Comparison of ENCODE assay signal across 10 cellular contexts in genomic region chr3:29065211-29065785, GRCh38.
DNase-seq lines count a peak whose midpoint lies in the region; ATAC-seq, FAIRE-seq and TF ChIP-seq lines count a peak whose summit lies in the region.
"Had no signal": no experiment of that assay in that cellular context is flagged by ENCODE, and none has a peak within 500 bp of the region (broad histone marks: within the 10 kb centered on the region; RNA-seq: fewer than 3 reads in every experiment).

No MANE protein-coding gene starts in this region.

- H3K27me3 Mint-ChIP-seq in CD14-positive monocyte (ENCODE audit: low read depth in 3 of 3), result peaks cover 0 to 1% (median 0%) of the 10 kb centered on the region in 3 donors
- H3K27me3 Mint-ChIP-seq: CD4-positive, CD25-positive, alpha-beta regulatory T cell had no signal

- FAIRE-seq in A549 (lab: Jason Lieb, UNC), result no peak

- peak; percentile 40 to 95 for DNase-seq in A549 (ENCODE audit: low read depth in 1 of 2, low spot score in 1 of 2)
- DNase-seq in M059J (ENCODE audit: low read depth), result peak; percentile 98
- peak in 6 of 7 donors; percentile 15 to 67 (median 60) for DNase-seq in adrenal gland
- peak; percentile 51 for DNase-seq in left ventricle myocardium superior
- DNase-seq in gastrocnemius medialis, result peak; percentile 21 to 47
- DNase-seq in CD14-positive monocyte (ENCODE audit: low spot score), result no peak
- DNase-seq in NK-92 treated with Interleukin-12 subunit alpha and Interleukin-12 subunit beta, amount 100 ng/mL, for 24 hours (lab: John Stamatoyannopoulos, UW), result no peak
- no peak for DNase-seq in NAMALWA (ENCODE audit: low spot score)
- DNase-seq: CD4-positive, CD25-positive, alpha-beta regulatory T cell had no signal

- in situ Hi-C loops in gastrocnemius medialis (cut with MboI; ENCODE audit: low sequenced_read_pairs in 4 of 4), result no loop called here

- TF ChIP-seq POLR2A in A549 (IDR thresholded peaks at IDR 0.05; ENCODE audit: low read length), result no peak
- TF ChIP-seq POLR2A in adrenal gland (IDR thresholded peaks at IDR 0.05), result no peak
- TF ChIP-seq POLR2A in gastrocnemius medialis (IDR thresholded peaks at IDR 0.05), result no peak

- H3K27me3 ChIP-seq in adrenal gland (no peaks in the 10 kb centered on the region), gastrocnemius medialis (no peaks in the 10 kb centered on the region)

- TF ChIP-seq RAD21 in A549 (conservative IDR thresholded peaks at IDR 0.05 in 1 of 2, IDR thresholded peaks at IDR 0.05 in 1 of 2), result no peak

- intact Hi-C loops in adrenal gland (cut with DNase I) (no loop called here), left ventricle myocardium superior (cut with micrococcal nuclease) (no loop called here), gastrocnemius medialis (cut with DNase I; ENCODE audit: low total_unique reads) (no loop called here), CD14-positive monocyte (cut with micrococcal nuclease) (no loop called here)

- H3K27ac Mint-ChIP-seq in CD14-positive monocyte, result no peak overlapping the region
- H3K27ac Mint-ChIP-seq: CD4-positive, CD25-positive, alpha-beta regulatory T cell had no signal

- WGBS in A549 (ENCODE audit: missing lambda C conversion rate), result 3% methylated on average over 2 of the region's 2 CpGs
- 39 to 55% (median 49%) methylated on average over 2 of the region's 2 CpGs for WGBS in adrenal gland, 4 donors

- peak overlapping the region; percentile 46 for H3K4me2 ChIP-seq in A549

- no peaks in the 10 kb centered on the region for H3K4me1 Mint-ChIP-seq in CD14-positive monocyte
- H3K4me1 Mint-ChIP-seq: CD4-positive, CD25-positive, alpha-beta regulatory T cell had no signal

- CTCF ChIA-PET in A549 (lab: Yijun Ruan, JAX), result interaction anchor here (1.0 kb wide), 1 partner anchor 28 kb away, joined by 3 read pairs; no protein-coding TSS in a partner anchor

- H3K4me3 Mint-ChIP-seq in CD14-positive monocyte, result no peak overlapping the region
- H3K4me3 Mint-ChIP-seq: CD4-positive, CD25-positive, alpha-beta regulatory T cell had no signal

- H3K9me3 ChIP-seq in A549 (no peaks in the 10 kb centered on the region), adrenal gland (replicated peaks in 1 of 3) (no peaks in the 10 kb centered on the region), gastrocnemius medialis (no peaks in the 10 kb centered on the region)

- no peak overlapping the region for H3K27ac ChIP-seq in A549
- no peak overlapping the region for H3K27ac ChIP-seq in adrenal gland
- peak overlapping the region in 2 of 4 donors; percentile 17 to 44 for H3K27ac ChIP-seq in gastrocnemius medialis
- H3K27ac ChIP-seq: VCaP had no signal

- TF ChIP-seq CTCF in A549 (IDR thresholded peaks at IDR 0.05) (no peak), adrenal gland (IDR thresholded peaks at IDR 0.05) (no peak), gastrocnemius medialis (IDR thresholded peaks at IDR 0.05 in 4 of 5, conservative IDR thresholded peaks at IDR 0.05 in 1 of 5) (no peak), CD14-positive monocyte (IDR thresholded peaks at IDR 0.05) (no peak)

- no peaks in the 10 kb centered on the region for H3K36me3 Mint-ChIP-seq in CD14-positive monocyte
- H3K36me3 Mint-ChIP-seq: CD4-positive, CD25-positive, alpha-beta regulatory T cell had no signal

- H3K4me1 ChIP-seq in A549 (peaks cover 25% of the 10 kb centered on the region), adrenal gland (replicated peaks in 1 of 2) (no peaks in the 10 kb centered on the region), gastrocnemius medialis (peaks cover 14 to 18% of the 10 kb centered on the region in 2 donors)

- POLR2A ChIA-PET in A549 (lab: Yijun Ruan, JAX), result interaction anchor here (0.7 kb wide), 1 partner anchor 9 kb away, joined by 3 read pairs; no protein-coding TSS in a partner anchor

- no peak overlapping the region for H3K4me3 ChIP-seq in A549
- H3K4me3 ChIP-seq in adrenal gland, result no peak overlapping the region
- H3K4me3 ChIP-seq in gastrocnemius medialis, result no peak overlapping the region

- H3K9me3 Mint-ChIP-seq in CD14-positive monocyte, result peaks cover 0 to 4% (median 0%) of the 10 kb centered on the region in 7 donors

- ATAC-seq in A549 (peak; percentile 100), left ventricle myocardium superior (peak; percentile 94), gastrocnemius medialis (peak; percentile 84 to 90)

- TF ChIP-seq EP300 in A549 (IDR thresholded peaks at IDR 0.05), result no peak

- peaks cover 0 to 4% of the 10 kb centered on the region in 2 donors for H3K36me3 ChIP-seq in adrenal gland (replicated peaks in 1 of 2)
- no peaks in the 10 kb centered on the region for H3K36me3 ChIP-seq in gastrocnemius medialis

TF ChIP-seq in A549, 52 proteins besides CTCF, POLR2A, EP300 and RAD21:
- TF ChIP-seq CHD2 (IDR thresholded peaks at IDR 0.05; ENCODE audit: low read length, partially characterized antibody), result no peak
- no peak for TF ChIP-seq FOSL2 (IDR thresholded peaks at IDR 0.05)
- peak; percentile 87 for TF ChIP-seq FOSL2 (CRISPR knock-in tag; IDR thresholded peaks at IDR 0.05)
- no peak for TF ChIP-seq KDM1A (IDR thresholded peaks at IDR 0.05; ENCODE audit: low read depth)
- peak; percentile 93 for TF ChIP-seq MAFK (IDR thresholded peaks at IDR 0.05; ENCODE audit: partially characterized antibody)
- TF ChIP-seq CEBPB (IDR thresholded peaks at IDR 0.05), result peak in 1 of 2 experiments; percentile 65; a peak in 1 of 4 replicates
- TF ChIP-seq CHD4 (IDR thresholded peaks at IDR 0.05; ENCODE audit: borderline replicate concordance), result no peak
- TF ChIP-seq, protein P1, sequence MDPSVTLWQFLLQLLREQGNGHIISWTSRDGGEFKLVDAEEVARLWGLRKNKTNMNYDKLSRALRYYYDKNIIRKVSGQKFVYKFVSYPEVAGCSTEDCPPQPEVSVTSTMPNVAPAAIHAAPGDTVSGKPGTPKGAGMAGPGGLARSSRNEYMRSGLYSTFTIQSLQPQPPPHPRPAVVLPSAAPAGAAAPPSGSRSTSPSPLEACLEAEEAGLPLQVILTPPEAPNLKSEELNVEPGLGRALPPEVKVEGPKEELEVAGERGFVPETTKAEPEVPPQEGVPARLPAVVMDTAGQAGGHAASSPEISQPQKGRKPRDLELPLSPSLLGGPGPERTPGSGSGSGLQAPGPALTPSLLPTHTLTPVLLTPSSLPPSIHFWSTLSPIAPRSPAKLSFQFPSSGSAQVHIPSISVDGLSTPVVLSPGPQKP (IDR thresholded peaks at IDR 0.05; ENCODE audit: low read depth, low read length), result no peak
- TF ChIP-seq JUN (IDR thresholded peaks at IDR 0.05), result peak in 1 of 2 experiments; percentile 27; a peak in 1 of 5 replicates
- no peak for TF ChIP-seq NPAS2 (CRISPR knock-in tag; IDR thresholded peaks at IDR 0.05; ENCODE audit: borderline replicate concordance)
- no peak for TF ChIP-seq HOXA7 (CRISPR knock-in tag; IDR thresholded peaks at IDR 0.05)
- TF ChIP-seq HOXB13 (CRISPR knock-in tag; IDR thresholded peaks at IDR 0.05; ENCODE audit: low read depth), result no peak
- TF ChIP-seq NFE2L2 (conservative IDR thresholded peaks at IDR 0.05; ENCODE audit: low read length), result no peak
- TF ChIP-seq JUNB (IDR thresholded peaks at IDR 0.05), result peak; percentile 21; the same call in 1 of the 2 replicates
- peak; percentile 31; the same call in 1 of the 2 replicates for TF ChIP-seq FOXS1 (CRISPR knock-in tag; IDR thresholded peaks at IDR 0.05)
- no peak for TF ChIP-seq ZFP36 (IDR thresholded peaks at IDR 0.05; ENCODE audit: borderline replicate concordance, partially characterized antibody)

Comparison
In these comparisons a context has a peak if more than half of its experiments do, and no peak if none do; other contexts are left out.
1. DNase-seq: peak in A549 (2 of 2), M059J (single experiment), adrenal gland (6 of 7), left ventricle myocardium superior (single experiment) and gastrocnemius medialis (2 of 2); none in CD14-positive monocyte (single experiment), NK-92 treated with Interleukin-12 subunit alpha and Interleukin-12 subunit beta, amount 100 ng/mL, for 24 hours (single experiment) and NAMALWA (single experiment).
2. Peak in every context shown above with its lines, with median percentiles within 50 percentile points of each other: ATAC-seq.